In genomic region chr2:120596990-120597594, GRCh38 we compare ENCODE assay signal across 10 cellular contexts.
DNase-seq lines count a peak whose midpoint lies in the region; ATAC-seq and TF ChIP-seq lines count a peak whose summit lies in the region.
"Had no signal": no experiment of that assay in that cellular context is flagged by ENCODE, and none has a peak within 500 bp of the region (broad histone marks: within the 10 kb centered on the region; RNA-seq: fewer than 3 reads in every experiment).

No MANE protein-coding gene starts in this region.

- 37% methylated on average over 12 of the region's 12 CpGs for WGBS in liver

- CTCF ChIA-PET in WTC11 (lab: Charles Lee) = interaction anchor here (1.0 to 2.5 kb wide), 2 partner anchors 11 to 76 kb away, joined by 3 to 8 read pairs; no protein-coding TSS in a partner anchor

- TF ChIP-seq POLR2A in erythroblast (IDR thresholded peaks at IDR 0.05; ENCODE audit: low read length) = no peak

- DNase-seq in MG63 (peak; percentile 53), superior temporal gyrus (ENCODE audit: extremely low spot score) (peak; percentile 51), WTC11 (ENCODE audit: low spot score) (no peak), NCI-H748 treated with DMSO at 0.1 percent for 48 hours (lab: John Stamatoyannopoulos, UW) (no peak), glomerular visceral epithelial cell (ENCODE audit: extremely low spot score) (no peak), erythroblast (lab: John Stamatoyannopoulos, UW) (no peak)
- DNase-seq: nephron progenitor cell, PC-3 had no signal

- H3K27me3 ChIP-seq in MG63 (no peaks in the 10 kb centered on the region), liver (ENCODE audit: control insufficient read depth in 4 of 4, insufficient read depth in 4 of 4, low read length in 3 of 4) (no peaks in the 10 kb centered on the region)

- no peaks in the 10 kb centered on the region for H3K9me3 Mint-ChIP-seq in WTC11
- H3K9me3 Mint-ChIP-seq: nephron progenitor cell had no signal

- no peak overlapping the region for H3K9ac ChIP-seq in liver (ENCODE audit: low read depth in 1 of 2, low read length in 2 of 2)

- peaks cover 32% of the 10 kb centered on the region for H3K4me1 Mint-ChIP-seq in WTC11
- H3K4me1 Mint-ChIP-seq: nephron progenitor cell had no signal

- H3K4me1 ChIP-seq in liver (ENCODE audit: control insufficient read depth in 4 of 4, insufficient read depth in 4 of 4, low read length in 3 of 4) = peaks cover 4 to 16% (median 12%) of the 10 kb centered on the region in 4 donors

- H3K9me3 ChIP-seq in MG63 = no peaks in the 10 kb centered on the region
- H3K9me3 ChIP-seq in liver (ENCODE audit: control insufficient read depth in 4 of 4, low read length in 3 of 4) = no peaks in the 10 kb centered on the region

- peaks cover 17% of the 10 kb centered on the region for H3K27me3 Mint-ChIP-seq in WTC11 (ENCODE audit: low read depth)

- H3K27ac Mint-ChIP-seq in WTC11 = no peak overlapping the region
- H3K27ac Mint-ChIP-seq: nephron progenitor cell had no signal

- H3K27ac ChIP-seq in cingulate gyrus (ENCODE audit: low read depth, low read length) (peak overlapping the region; percentile 75), liver (ENCODE audit: low read depth in 1 of 2, low read length in 2 of 2) (no peak overlapping the region)

- no peak overlapping the region for H3K4me3 Mint-ChIP-seq in WTC11
- H3K4me3 Mint-ChIP-seq: nephron progenitor cell had no signal

- H3K4me3 ChIP-seq in MG63 = no peak overlapping the region
- H3K4me3 ChIP-seq in liver (ENCODE audit: low read depth in 1 of 3, low read length in 3 of 3) = no peak overlapping the region

- no peaks in the 10 kb centered on the region for H3K36me3 ChIP-seq in MG63
- no peaks in the 10 kb centered on the region for H3K36me3 ChIP-seq in liver (ENCODE audit: control insufficient read depth in 4 of 4, insufficient read depth in 3 of 4, low read depth in 1 of 4, low read length in 3 of 4)

- H3K36me3 Mint-ChIP-seq in WTC11 = no peaks in the 10 kb centered on the region

- POLR2A ChIA-PET in WTC11 (lab: Charles Lee) = interaction anchor here (0.9 kb wide), 1 partner anchor 44 kb away, joined by 4 read pairs; no protein-coding TSS in a partner anchor

- peak in 1 of 2 donors; percentile 52 for TF ChIP-seq RAD21 in liver (IDR thresholded peaks at IDR 0.05)

- no peak for ATAC-seq in WTC11
- ATAC-seq: PC-3 had no signal

- TF ChIP-seq CTCF in liver (IDR thresholded peaks at IDR 0.05; ENCODE audit: low read depth, low read length, missing input control) (no peak), WTC11 (IDR thresholded peaks at IDR 0.05) (no peak)

TF ChIP-seq in liver, 16 proteins besides CTCF, POLR2A, EP300 and RAD21 (continues in another document):
- TF ChIP-seq SP1 (IDR thresholded peaks at IDR 0.05) (peak; percentile 65), YY1 (IDR thresholded peaks at IDR 0.05) (no peak), REST (IDR thresholded peaks at IDR 0.05) (no peak), RXRA (IDR thresholded peaks at IDR 0.05) (peak; percentile 8 to 58), HNF4A (conservative IDR thresholded peaks at IDR 0.05) (peak in 1 of 2 donors; percentile 28), FOXA2 (IDR thresholded peaks at IDR 0.05) (peak; percentile 8), ZBTB33 (IDR thresholded peaks at IDR 0.05) (no peak), NR2F2 (IDR thresholded peaks at IDR 0.05) (peak; percentile 84), TAF1 (conservative IDR thresholded peaks at IDR 0.05) (no peak)

TF ChIP-seq in WTC11, 78 proteins besides CTCF, POLR2A, EP300 and RAD21 (continues in another document):
- TF ChIP-seq GTF2I (CRISPR knock-in tag; conservative IDR thresholded peaks at IDR 0.05) (no peak), ZNF317 (CRISPR knock-in tag; IDR thresholded peaks at IDR 0.05; ENCODE audit: borderline replicate concordance, low read depth) (no peak), JAZF1 (CRISPR knock-in tag; IDR thresholded peaks at IDR 0.05) (no peak), ESRRA (CRISPR knock-in tag; IDR thresholded peaks at IDR 0.05; ENCODE audit: borderline replicate concordance) (no peak), ZBTB21 (CRISPR knock-in tag; IDR thresholded peaks at IDR 0.05; ENCODE audit: borderline replicate concordance) (no peak), E2F5 (CRISPR knock-in tag; IDR thresholded peaks at IDR 0.05) (no peak), CREB1 (CRISPR knock-in tag; IDR thresholded peaks at IDR 0.05) (no peak), ZBTB43 (CRISPR knock-in tag; IDR thresholded peaks at IDR 0.05) (no peak), ZNF423 (CRISPR knock-in tag; IDR thresholded peaks at IDR 0.05) (no peak), ERG (CRISPR knock-in tag; IDR thresholded peaks at IDR 0.05) (no peak), FOXP4 (CRISPR knock-in tag; IDR thresholded peaks at IDR 0.05) (no peak), STAT6 (CRISPR knock-in tag; conservative IDR thresholded peaks at IDR 0.05; ENCODE audit: low read depth) (no peak), NFE2L1 (CRISPR knock-in tag; IDR thresholded peaks at IDR 0.05) (no peak)

Comparison
In these comparisons a context has a peak if more than half of its experiments do, and no peak if none do; other contexts are left out.
1. DNase-seq: peak in MG63 (single experiment) and superior temporal gyrus (single experiment); none in WTC11 (single experiment), NCI-H748 treated with DMSO at 0.1 percent for 48 hours (single experiment), glomerular visceral epithelial cell (single experiment) and erythroblast (0 of 2).